Comparison of ENCODE assay signal across 9 cellular contexts in the genomic region with DNA sequence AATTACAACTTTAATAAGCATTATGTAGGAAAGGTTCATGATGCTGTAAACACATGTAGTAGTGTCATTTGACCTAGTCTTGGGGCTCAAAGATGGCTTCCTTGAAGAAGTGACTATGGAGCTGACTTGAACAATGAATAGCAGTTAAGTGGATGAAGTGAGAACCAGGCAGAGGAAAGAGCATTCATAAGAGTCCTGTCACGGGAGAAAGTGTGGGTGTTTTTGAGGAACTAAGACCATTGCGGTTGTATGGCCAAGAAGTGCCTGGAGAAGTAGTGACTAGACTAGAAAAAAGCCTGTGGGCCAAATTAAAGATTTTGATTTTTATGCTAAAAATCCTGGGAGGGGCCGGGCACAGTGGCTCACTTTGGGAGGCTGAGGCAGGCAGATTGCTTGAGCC. TPM values are rescaled to one million over a fixed set of nuclear protein-coding genes. Genes with fewer than 3 reads are reported as not detected.
DNase-seq lines count a peak whose midpoint lies in the region; ATAC-seq and TF ChIP-seq lines count a peak whose summit lies in the region.
"Had no signal": no experiment of that assay in that cellular context is flagged by ENCODE, and none has a peak within 500 bp of the region (broad histone marks: within the 10 kb centered on the region; RNA-seq: fewer than 3 reads in every experiment).

No MANE protein-coding gene starts in this region.

- H3K27me3 ChIP-seq in esophagus muscularis mucosa = no peaks in the 10 kb centered on the region
- no peaks in the 10 kb centered on the region for H3K27me3 ChIP-seq in smooth muscle cell (ENCODE audit: low read depth)

- H3K4me1 ChIP-seq in esophagus muscularis mucosa (peaks cover 10 to 27% (median 25%) of the 10 kb centered on the region in 4 donors), smooth muscle cell (ENCODE audit: low read depth) (no peaks in the 10 kb centered on the region)

- H3K9me3 ChIP-seq in esophagus muscularis mucosa (no peaks in the 10 kb centered on the region), smooth muscle cell (replicated peaks; ENCODE audit: low read depth) (no peaks in the 10 kb centered on the region)

- H3K4me3 ChIP-seq in esophagus muscularis mucosa = no peak overlapping the region
- H3K4me3 ChIP-seq in smooth muscle cell = no peak overlapping the region

- DNase-seq in esophagus muscularis mucosa (ENCODE audit: extremely low spot score) (peak; percentile 75), iPS-NIHi7 (ENCODE audit: extremely low spot score) (no peak), posterior vena cava (ENCODE audit: low spot score) (no peak), smooth muscle cell (lab: John Stamatoyannopoulos, UW; ENCODE audit: unreplicated experiment) (no peak), MCF 10A (ENCODE audit: unreplicated experiment) (no peak)
- DNase-seq: NCI-H226 had no signal

- H3K4me3 Mint-ChIP-seq in MCF 10A (ENCODE audit: unreplicated experiment) = no peak overlapping the region

- no peak overlapping the region for H2AFZ ChIP-seq in smooth muscle cell (ENCODE audit: low read depth)

- TF ChIP-seq CTCF in esophagus muscularis mucosa (IDR thresholded peaks at IDR 0.05) = no peak
- TF ChIP-seq CTCF in smooth muscle cell (IDR thresholded peaks at IDR 0.05; ENCODE audit: borderline replicate concordance, insufficient read depth, poor library complexity, severe bottlenecking) = no peak
- no peak for TF ChIP-seq CTCF in MCF 10A (IDR thresholded peaks at IDR 0.05; ENCODE audit: unreplicated experiment)

- no peaks in the 10 kb centered on the region for H3K27me3 Mint-ChIP-seq in MCF 10A (ENCODE audit: insufficient read depth, unreplicated experiment)

- H3K9ac ChIP-seq in smooth muscle cell (ENCODE audit: low read depth) = no peak overlapping the region

- peaks cover 20% of the 10 kb centered on the region for H4K20me1 ChIP-seq in smooth muscle cell (ENCODE audit: low read depth)

- ATAC-seq in GM18502 (IDR thresholded peaks at IDR 0.05; ENCODE audit: poor library complexity, unreplicated experiment) (peak; percentile 69), GM21515 (IDR thresholded peaks at IDR 0.05; ENCODE audit: unreplicated experiment) (peak; percentile 58), HG03378 (IDR thresholded peaks at IDR 0.05; ENCODE audit: unreplicated experiment) (peak; percentile 64)

- H3F3A ChIP-seq in smooth muscle cell (ENCODE audit: low read depth) = peaks cover 3% of the 10 kb centered on the region

- peaks cover 6 to 23% (median 13%) of the 10 kb centered on the region in 4 donors for H3K36me3 ChIP-seq in esophagus muscularis mucosa
- no peaks in the 10 kb centered on the region for H3K36me3 ChIP-seq in smooth muscle cell (ENCODE audit: low read depth)

- H3K4me1 Mint-ChIP-seq in MCF 10A (ENCODE audit: insufficient read depth, unreplicated experiment) = no peaks in the 10 kb centered on the region

- peaks cover 17% of the 10 kb centered on the region for H3K36me3 Mint-ChIP-seq in MCF 10A (ENCODE audit: insufficient read depth, unreplicated experiment)

- no peak for TF ChIP-seq POLR2A in esophagus muscularis mucosa (IDR thresholded peaks at IDR 0.05; ENCODE audit: low read depth)

- no peak overlapping the region for H3K27ac Mint-ChIP-seq in MCF 10A (ENCODE audit: low read depth, unreplicated experiment)

- TF ChIP-seq EP300 in esophagus muscularis mucosa (IDR thresholded peaks at IDR 0.05) = no peak

- 93% methylated on average over 3 of the region's 3 CpGs for WGBS in esophagus muscularis mucosa
- 95% methylated on average over 3 of the region's 3 CpGs for WGBS in smooth muscle cell (ENCODE audit: low lambda C conversion rate)

- POLR2A ChIA-PET in MCF 10A (lab: Yijun Ruan, JAX) = no interaction called here

- CTCF ChIA-PET in MCF 10A (lab: Yijun Ruan, JAX) = interaction anchor here (0.6 to 0.7 kb wide), 3 partner anchors 12 to 689 kb away, joined by 3 read pairs; no protein-coding TSS in a partner anchor

- intact Hi-C loops in esophagus muscularis mucosa (cut with DNase I) (no loop called here), posterior vena cava (cut with DNase I) (no loop called here), MCF 10A (cut with micrococcal nuclease) (no loop called here)

- H3K27ac ChIP-seq in esophagus muscularis mucosa (replicated peaks in 1 of 4) (no peak overlapping the region), smooth muscle cell (ENCODE audit: low read depth) (no peak overlapping the region)

- no peaks in the 10 kb centered on the region for H3K79me2 ChIP-seq in smooth muscle cell (ENCODE audit: low read depth)

- no peaks in the 10 kb centered on the region for H3K9me3 Mint-ChIP-seq in MCF 10A (ENCODE audit: unreplicated experiment)

- no TSS peak for BruUV-seq in MCF 10A (replicated peaks; lab: Mats Ljungman, UMichigan)

- H3K4me2 ChIP-seq in smooth muscle cell = no peak overlapping the region

RNA-seq across cellular contexts. Expression of a gene that starts 7.2 kb away (rescaled TPM):
- total RNA-seq in esophagus muscularis mucosa = 1 to 10 TPM; 2.7 to 9.4 (median 5.9) TPM
- 10 to 100 TPM; 11.3 to 13.0 TPM for total RNA-seq in posterior vena cava
- 4.5 and 10.5 TPM in 2 replicates for total RNA-seq in smooth muscle cell
- polyA plus RNA-seq in smooth muscle cell = 0.55 and 4.6 TPM in 2 replicates
- 5.1 and 8.2 TPM in 2 replicates for total RNA-seq in MCF 10A (2022)
